Comparison of ENCODE assay signal across 9 cellular contexts in the genomic region with DNA sequence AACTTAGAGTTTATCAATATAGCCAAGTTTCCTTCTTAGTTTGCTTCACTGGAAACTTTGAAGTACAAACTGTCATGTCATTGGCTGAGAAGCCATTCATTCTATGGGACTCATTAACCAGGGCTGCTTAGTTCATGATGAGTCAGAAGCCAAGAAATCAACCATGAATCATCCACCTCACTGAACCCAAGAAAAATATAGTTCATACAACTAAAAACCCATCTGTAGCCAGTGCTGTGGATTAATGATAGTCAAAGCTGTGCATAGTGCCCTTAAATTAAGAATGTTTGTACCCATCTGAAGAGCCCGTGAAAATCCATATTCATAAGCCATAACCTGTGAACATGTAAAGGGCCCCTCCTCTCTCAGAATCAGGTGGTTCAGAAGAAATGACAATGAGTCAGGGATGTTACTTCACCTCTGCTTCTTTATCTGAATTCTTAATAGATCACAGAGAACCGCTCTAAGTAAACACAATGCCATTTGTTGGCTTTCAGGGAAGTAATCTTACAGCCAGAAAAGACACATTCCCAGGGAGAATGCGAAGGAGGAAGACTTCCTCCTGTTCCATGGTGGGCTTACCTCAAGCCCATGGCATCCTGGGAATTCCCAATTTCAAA. TPM values are rescaled to one million over a fixed set of nuclear protein-coding genes. Genes with fewer than 3 reads are reported as not detected.
DNase-seq lines count a peak whose midpoint lies in the region; ATAC-seq, FAIRE-seq and TF ChIP-seq lines count a peak whose summit lies in the region.
"Had no signal": no experiment of that assay in that cellular context is flagged by ENCODE, and none has a peak within 500 bp of the region (broad histone marks: within the 10 kb centered on the region; RNA-seq: fewer than 3 reads in every experiment).

No MANE protein-coding gene starts in this region.

- CTCF ChIA-PET in CD8-positive, alpha-beta memory T cell (lab: Charles Lee): no interaction called here

- H3K27ac ChIP-seq in kidney (ENCODE audit: low read depth in 2 of 2, low read length in 2 of 2) (peak overlapping the region; percentile 25 to 62), testis (no peak overlapping the region)
- H3K27ac ChIP-seq in CD8-positive, alpha-beta memory T cell (ENCODE audit: low read depth, low read length): no peak overlapping the region

- H3K9me3 Mint-ChIP-seq in T-helper 2 cell treated with Interferon-gamma antibody and Interleukin-4, amounts not matched to agents 5 μg/mL and 100 μg/mL, for 36 hours: no peaks in the 10 kb centered on the region
- H3K9me3 Mint-ChIP-seq in CD8-positive, alpha-beta memory T cell: no peaks in the 10 kb centered on the region

- ATAC-seq in GM19035 (IDR thresholded peaks at IDR 0.05; ENCODE audit: unreplicated experiment): peak; percentile 89
- peak; percentile 97 for ATAC-seq in HG03135 (IDR thresholded peaks at IDR 0.05; ENCODE audit: unreplicated experiment)

- TF ChIP-seq CTCF in kidney (IDR thresholded peaks at IDR 0.05; ENCODE audit: borderline replicate concordance, extremely low read depth, insufficient read depth) (no peak), testis (IDR thresholded peaks at IDR 0.05) (no peak)

- 66 to 74% methylated on average over 3 of the region's 3 CpGs for WGBS in testis, 2 donors

- H3K27me3 Mint-ChIP-seq in T-helper 2 cell treated with Interferon-gamma antibody and Interleukin-4, amounts not matched to agents 5 μg/mL and 100 μg/mL, for 36 hours (ENCODE audit: low read depth): no peaks in the 10 kb centered on the region
- H3K27me3 Mint-ChIP-seq in CD8-positive, alpha-beta memory T cell: no peaks in the 10 kb centered on the region

- H3K4me1 ChIP-seq in kidney (ENCODE audit: control insufficient read depth in 1 of 2, insufficient read depth in 1 of 2, low read depth in 1 of 2, low read length in 2 of 2) (no peaks in the 10 kb centered on the region), testis (no peaks in the 10 kb centered on the region)
- H3K4me1 ChIP-seq in CD8-positive, alpha-beta memory T cell (ENCODE audit: insufficient read depth, low read length): no peaks in the 10 kb centered on the region

- DNase-seq in AG08396 (ENCODE audit: low spot score) (peak; percentile 58), kidney (no peak), testis (no peak), NCI-H2196 (lab: John Stamatoyannopoulos, UW; ENCODE audit: unreplicated experiment) (no peak)
- peak; percentile 48 for DNase-seq in T-helper 2 cell treated with Interferon-gamma antibody and Interleukin-4, amounts not matched to agents 5 μg/mL and 100 μg/mL, for 36 hours (ENCODE audit: low spot score)
- no peak for DNase-seq in CD8-positive, alpha-beta memory T cell

- H3K4me3 ChIP-seq in kidney (ENCODE audit: low read length in 2 of 2): no peak overlapping the region
- H3K4me3 ChIP-seq in CD8-positive, alpha-beta memory T cell (ENCODE audit: low read length): no peak overlapping the region
- no peak overlapping the region for H3K4me3 ChIP-seq in testis

- H3K4me1 Mint-ChIP-seq in T-helper 2 cell treated with Interferon-gamma antibody and Interleukin-4, amounts not matched to agents 5 μg/mL and 100 μg/mL, for 36 hours (ENCODE audit: low read depth): peaks cover 21% of the 10 kb centered on the region
- H3K4me1 Mint-ChIP-seq in CD8-positive, alpha-beta memory T cell: peaks cover 0 to 7% (median 0%) of the 10 kb centered on the region in 3 donors

- POLR2A ChIA-PET in CD8-positive, alpha-beta memory T cell (lab: Charles Lee): no interaction called here

- intact Hi-C loops in kidney (cut with DNase I) (no loop called here), testis (cut with DNase I; ENCODE audit: low total_unique reads) (no loop called here)

- H3K36me3 ChIP-seq in kidney (ENCODE audit: control insufficient read depth in 1 of 2, insufficient read depth in 2 of 2, low read length in 2 of 2) (no peaks in the 10 kb centered on the region), testis (ENCODE audit: low read depth, missing control alignments) (no peaks in the 10 kb centered on the region)
- no peaks in the 10 kb centered on the region for H3K36me3 ChIP-seq in CD8-positive, alpha-beta memory T cell (ENCODE audit: insufficient read depth, low read length)

- no peak overlapping the region for H3K9ac ChIP-seq in kidney (ENCODE audit: low read length in 2 of 2)

- H3K27ac Mint-ChIP-seq in T-helper 2 cell treated with Interferon-gamma antibody and Interleukin-4, amounts not matched to agents 5 μg/mL and 100 μg/mL, for 36 hours: peak overlapping the region; percentile 18
- no peak overlapping the region for H3K27ac Mint-ChIP-seq in CD8-positive, alpha-beta memory T cell

- peak; percentile 80 for FAIRE-seq in kidney (lab: Jason Lieb, UNC)
- FAIRE-seq: H1 had no signal

- no peak for TF ChIP-seq POLR2A in testis (IDR thresholded peaks at IDR 0.05)

- no peak overlapping the region for H3K4me3 Mint-ChIP-seq in T-helper 2 cell treated with Interferon-gamma antibody and Interleukin-4, amounts not matched to agents 5 μg/mL and 100 μg/mL, for 36 hours
- no peak overlapping the region for H3K4me3 Mint-ChIP-seq in CD8-positive, alpha-beta memory T cell

- H3K36me3 Mint-ChIP-seq in T-helper 2 cell treated with Interferon-gamma antibody and Interleukin-4, amounts not matched to agents 5 μg/mL and 100 μg/mL, for 36 hours (ENCODE audit: low read depth): no peaks in the 10 kb centered on the region
- H3K36me3 Mint-ChIP-seq in CD8-positive, alpha-beta memory T cell: no peaks in the 10 kb centered on the region

- H3K9me3 ChIP-seq in kidney (ENCODE audit: control insufficient read depth in 1 of 2, low read length in 2 of 2): no peaks in the 10 kb centered on the region
- no peaks in the 10 kb centered on the region for H3K9me3 ChIP-seq in CD8-positive, alpha-beta memory T cell (ENCODE audit: low read length)
- H3K9me3 ChIP-seq in testis: no peaks in the 10 kb centered on the region

- H3K27me3 ChIP-seq in CD8-positive, alpha-beta memory T cell (ENCODE audit: insufficient read depth, low read length, poor library complexity, severe bottlenecking): no peaks in the 10 kb centered on the region
- H3K27me3 ChIP-seq in testis: no peaks in the 10 kb centered on the region

RNA-seq across cellular contexts. Expression of a gene that starts 25.4 kb away (rescaled TPM):
- total RNA-seq in kidney (not detected), testis (1 to 10 TPM in 1 of 2 donors, not detected in 1; 3.1 TPM)
- polyA plus RNA-seq in kidney (ENCODE audit: insufficient read depth, low read depth, low replicate concordance) (not detected), testis (ENCODE audit: insufficient read depth, low read depth, low replicate concordance) (15.5 TPM)
- not detected for total RNA-seq in CD8-positive, alpha-beta memory T cell
- not detected for polyA plus RNA-seq in CD8-positive, alpha-beta memory T cell
- total RNA-seq: H1 had no signal
- polyA plus RNA-seq: H1 had no signal

Comparison
In these comparisons a context has a peak if more than half of its experiments do, and no peak if none do; other contexts are left out.
1. DNase-seq: peak in AG08396 (single experiment) and T-helper 2 cell treated with Interferon-gamma antibody and Interleukin-4, amounts not matched to agents 5 μg/mL and 100 μg/mL, for 36 hours (single experiment); none in kidney (single experiment), CD8-positive, alpha-beta memory T cell (0 of 5), testis (single experiment) and NCI-H2196 (single experiment).
2. H3K27ac ChIP-seq: peak in kidney (2 of 2); none in CD8-positive, alpha-beta memory T cell (single experiment) and testis (0 of 2).